Comparison of ENCODE assay signal across 18 cellular contexts in genomic region chr13:75864718-75865117, GRCh38.
DNase-seq lines count a peak whose midpoint lies in the region; ATAC-seq and TF ChIP-seq lines count a peak whose summit lies in the region.
"Had no signal": no experiment of that assay in that cellular context is flagged by ENCODE, and none has a peak within 500 bp of the region (broad histone marks: within the 10 kb centered on the region; RNA-seq: fewer than 3 reads in every experiment).

No MANE protein-coding gene starts in this region.

- H2AFZ ChIP-seq in Karpas-422 (ENCODE audit: low read length): no peak overlapping the region

- no peaks in the 10 kb centered on the region for H3K79me2 ChIP-seq in Karpas-422 (ENCODE audit: low read length)

- H3K4me3 ChIP-seq in AG04450 (ENCODE audit: low read depth, low read length) (no peak overlapping the region), cardiac fibroblast (replicated peaks in 1 of 2; ENCODE audit: low read depth in 2 of 2, low read length in 2 of 2) (no peak overlapping the region), Karpas-422 (ENCODE audit: low read length) (no peak overlapping the region)
- H3K4me3 ChIP-seq: suprapubic skin had no signal

- H3K27ac ChIP-seq in AG04450 (ENCODE audit: low read depth, low read length) (peak overlapping the region; percentile 34), Karpas-422 (ENCODE audit: low read length) (no peak overlapping the region)
- H3K27ac ChIP-seq: KMS-11, suprapubic skin had no signal

- POLR2A ChIA-PET in AG04450 (lab: Yijun Ruan, JAX): interaction anchor here (0.6 to 0.9 kb wide), 2 partner anchors 75 to 850 kb away, joined by 3 read pairs; no protein-coding TSS in a partner anchor

- H3K4me1 ChIP-seq in Karpas-422 (ENCODE audit: low read length): no peaks in the 10 kb centered on the region
- H3K4me1 ChIP-seq: suprapubic skin had no signal

- CTCF ChIA-PET in AG04450 (lab: Charles Lee): interaction anchor here (0.9 to 2.6 kb wide), 4 partner anchors 12 to 608 kb away, joined by 3 to 17 read pairs (median 6); no protein-coding TSS in a partner anchor

- H3K4me2 ChIP-seq in Karpas-422 (ENCODE audit: low read depth, low read length, poor library complexity, severe bottlenecking): no peak overlapping the region
- H3K4me2 ChIP-seq: KMS-11 had no signal

- no peak for ATAC-seq in HG02884 (IDR thresholded peaks at IDR 0.05; ENCODE audit: unreplicated experiment)
- ATAC-seq: left lobe of liver had no signal

- H3K27me3 ChIP-seq in AG04450 (ENCODE audit: control insufficient read depth, insufficient read depth, low read length) (no peaks in the 10 kb centered on the region), Karpas-422 (ENCODE audit: low read length) (no peaks in the 10 kb centered on the region)
- H3K27me3 ChIP-seq: suprapubic skin had no signal

- H4K20me1 ChIP-seq in Karpas-422 (ENCODE audit: insufficient read depth, low read depth, low read length): no peaks in the 10 kb centered on the region

- DNase-seq in AG04450 (ENCODE audit: low read depth, low spot score): peak; percentile 76
- DNase-seq in MV-4-11 (lab: John Stamatoyannopoulos, UW): peak; percentile 6
- DNase-seq in cardiac fibroblast (ENCODE audit: low read depth in 2 of 2): peak; percentile 63 to 94
- DNase-seq in hepatic stellate cell (ENCODE audit: low spot score): peak; percentile 28
- no peak for DNase-seq in Karpas-422
- DNase-seq in NCI-H1694 treated with DMSO at 0.1 percent for 48 hours (lab: John Stamatoyannopoulos, UW): no peak
- DNase-seq in middle frontal gyrus (ENCODE audit: extremely low spot score, low spot score): no peak
- DNase-seq: activated CD4-positive, alpha-beta T cell treated with anti-CD3 and anti-CD28 coated beads for 4 hours; CD4-positive, alpha-beta T cell; NCI-H1105; NCI-H526 treated with DMSO at 0.1 percent for 48 hours; Right ventricle myocardium superior; stimulated activated CD4-positive, alpha-beta T cell treated with anti-CD3 and anti-CD28 coated beads, Interleukin-12 subunit alpha, Interleukin-12 subunit beta, amount 100 ng/mL, for 4 hours; SW 1271 had no signal

- H3K9me2 ChIP-seq in Karpas-422 (replicated peaks; ENCODE audit: insufficient read depth, low read length): no peaks in the 10 kb centered on the region

- no peak for TF ChIP-seq CTCF in AG04450 (IDR thresholded peaks at IDR 0.05; ENCODE audit: low read depth, low read length)
- no peak for TF ChIP-seq CTCF in cardiac fibroblast (IDR thresholded peaks at IDR 0.05; ENCODE audit: low read depth, low read length)

- H3K9ac ChIP-seq in Karpas-422 (ENCODE audit: low read length): no peak overlapping the region
- H3K9ac ChIP-seq: KMS-11 had no signal

- H3K36me3 ChIP-seq in Karpas-422 (ENCODE audit: insufficient read depth, low read length): no peaks in the 10 kb centered on the region
- H3K36me3 ChIP-seq: suprapubic skin had no signal

- H3K9me3 ChIP-seq in AG04450 (ENCODE audit: control insufficient read depth, insufficient read depth, low read length) (no peaks in the 10 kb centered on the region), Karpas-422 (ENCODE audit: low read length) (no peaks in the 10 kb centered on the region)
- H3K9me3 ChIP-seq: suprapubic skin had no signal

Comparison
In these comparisons a context has a peak if more than half of its experiments do, and no peak if none do; other contexts are left out.
1. DNase-seq: peak in AG04450 (single experiment), MV-4-11 (single experiment), cardiac fibroblast (2 of 2) and hepatic stellate cell (single experiment); none in Karpas-422 (single experiment), NCI-H1694 treated with DMSO at 0.1 percent for 48 hours (single experiment) and middle frontal gyrus (single experiment).